18 cellular contexts compared by ENCODE assay signal in genomic region chr18:73164430-73164829, GRCh38.
"Had no signal": no experiment of that assay in that cellular context is flagged by ENCODE, and none has a peak within 500 bp of the region (broad histone marks: within the 10 kb centered on the region; RNA-seq: fewer than 3 reads in every experiment).

No MANE protein-coding gene starts in this region.

- H3K27me3 ChIP-seq: dorsolateral prefrontal cortex, esophagus muscularis mucosa, gastrocnemius medialis, heart right ventricle, neutrophil, tibial nerve, upper lobe of right lung, vagina had no signal

- H3K36me3 Mint-ChIP-seq: immature natural killer cell; naive thymus-derived CD4-positive, alpha-beta T cell; stimulated activated effector memory CD8-positive, alpha-beta T cell treated with anti-CD3 and anti-CD28 coated beads, Interleukin-12 subunit alpha, Interleukin-12 subunit beta, amount 100 ng/mL, for 72 hours had no signal

- H3K9me3 Mint-ChIP-seq: stimulated activated naive CD8-positive, alpha-beta T cell treated with anti-CD3 and anti-CD28 coated beads, Interleukin-15, Interleukin-2, amounts not matched to agents 100 ng/mL and 50 ng/mL, for 24 hours had no signal

- H3K36me3 ChIP-seq: esophagus muscularis mucosa, gastrocnemius medialis, heart right ventricle, neutrophil, tibial nerve, upper lobe of right lung, vagina had no signal

- DNase-seq: cortex of kidney; dorsolateral prefrontal cortex; effector CD8-positive, alpha-beta T cell; gastrocnemius medialis; heart right ventricle; immature natural killer cell; naive thymus-derived CD4-positive, alpha-beta T cell; right cardiac atrium; stimulated activated CD4-positive, alpha-beta T cell treated with anti-CD3 and anti-CD28 coated beads, Interleukin-4, amount 100 ng/mL, for 1 hour; stimulated activated CD8-positive, alpha-beta memory T cell treated with anti-CD3 and anti-CD28 coated beads, Interleukin-4, amount 100 ng/mL, for 48 hours; upper lobe of right lung had no signal

- H3K9me3 ChIP-seq: esophagus muscularis mucosa, gastrocnemius medialis, neutrophil, tibial nerve, upper lobe of right lung, vagina had no signal

- H3K27ac ChIP-seq: dorsolateral prefrontal cortex, esophagus muscularis mucosa, gastrocnemius medialis, heart right ventricle, neutrophil, tibial nerve, upper lobe of right lung, vagina had no signal

- H3K4me1 Mint-ChIP-seq: immature natural killer cell; naive thymus-derived CD4-positive, alpha-beta T cell; stimulated activated effector memory CD8-positive, alpha-beta T cell treated with anti-CD3 and anti-CD28 coated beads, Interleukin-12 subunit alpha, Interleukin-12 subunit beta, amount 100 ng/mL, for 72 hours had no signal

- H3K27ac Mint-ChIP-seq: immature natural killer cell; naive thymus-derived CD4-positive, alpha-beta T cell; stimulated activated effector memory CD8-positive, alpha-beta T cell treated with anti-CD3 and anti-CD28 coated beads, Interleukin-12 subunit alpha, Interleukin-12 subunit beta, amount 100 ng/mL, for 72 hours; stimulated activated naive CD8-positive, alpha-beta T cell treated with anti-CD3 and anti-CD28 coated beads, Interleukin-15, Interleukin-2, amounts not matched to agents 100 ng/mL and 50 ng/mL, for 24 hours had no signal

- FAIRE-seq: endometrium had no signal

- H3K4me3 ChIP-seq: dorsolateral prefrontal cortex, esophagus muscularis mucosa, gastrocnemius medialis, heart right ventricle, tibial nerve, upper lobe of right lung, vagina had no signal

- ATAC-seq: gastrocnemius medialis; heart right ventricle; naive thymus-derived CD4-positive, alpha-beta T cell; right cardiac atrium; stimulated activated effector memory CD8-positive, alpha-beta T cell treated with anti-CD3 and anti-CD28 coated beads, Interleukin-12 subunit alpha, Interleukin-12 subunit beta, amount 100 ng/mL, for 72 hours; upper lobe of right lung had no signal

- H3K27me3 Mint-ChIP-seq: naive thymus-derived CD4-positive, alpha-beta T cell; stimulated activated naive CD8-positive, alpha-beta T cell treated with anti-CD3 and anti-CD28 coated beads, Interleukin-15, Interleukin-2, amounts not matched to agents 100 ng/mL and 50 ng/mL, for 24 hours had no signal

- H3K4me1 ChIP-seq: esophagus muscularis mucosa, gastrocnemius medialis, heart right ventricle, tibial nerve, upper lobe of right lung, vagina had no signal

- H3K4me3 Mint-ChIP-seq: immature natural killer cell; naive thymus-derived CD4-positive, alpha-beta T cell; stimulated activated effector memory CD8-positive, alpha-beta T cell treated with anti-CD3 and anti-CD28 coated beads, Interleukin-12 subunit alpha, Interleukin-12 subunit beta, amount 100 ng/mL, for 72 hours; stimulated activated naive CD8-positive, alpha-beta T cell treated with anti-CD3 and anti-CD28 coated beads, Interleukin-15, Interleukin-2, amounts not matched to agents 100 ng/mL and 50 ng/mL, for 24 hours had no signal
